In the genomic region with DNA sequence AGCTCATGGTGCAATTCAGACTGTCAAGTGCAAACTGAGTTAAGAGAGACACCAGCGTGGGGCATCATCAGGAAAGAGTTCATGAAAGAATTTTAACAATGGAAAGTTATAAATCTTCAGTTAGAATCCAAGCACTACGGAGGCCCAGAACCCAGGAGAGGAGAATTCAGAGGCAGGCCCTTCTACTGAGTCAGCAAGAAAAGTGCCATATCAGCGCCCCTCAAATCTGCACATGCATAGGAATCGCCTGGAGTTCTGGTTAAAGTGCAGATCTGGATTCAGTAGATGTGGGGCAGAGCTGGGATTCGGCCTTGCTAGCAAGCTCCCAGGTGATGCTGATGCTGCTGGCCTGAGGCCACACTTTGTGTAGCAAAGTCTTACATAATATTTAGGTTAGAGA, we compare ENCODE assay signal across 3 cellular contexts.
TF ChIP-seq lines count a peak whose summit lies in the region.

No MANE protein-coding gene starts in this region.

TF ChIP-seq in SK-N-SH treated with all-trans-retinoic acid at 6 μM for 48 hours, 23 proteins besides CTCF, POLR2A, EP300 and RAD21 (continued from another document):
- no peak for TF ChIP-seq GLIS3 (CRISPR knock-in tag; IDR thresholded peaks at IDR 0.05)
TF ChIP-seq in SK-N-SH treated with all-trans-retinoic acid at 6 μM for 48 hours: peak in this region for 0.

TF ChIP-seq in SK-N-SH, 30 proteins besides CTCF, POLR2A, EP300 and RAD21 (continued from another document):
- no peak for TF ChIP-seq FOSL2 (IDR thresholded peaks at IDR 0.05; ENCODE audit: borderline replicate concordance, low read depth)
- TF ChIP-seq, protein P1, sequence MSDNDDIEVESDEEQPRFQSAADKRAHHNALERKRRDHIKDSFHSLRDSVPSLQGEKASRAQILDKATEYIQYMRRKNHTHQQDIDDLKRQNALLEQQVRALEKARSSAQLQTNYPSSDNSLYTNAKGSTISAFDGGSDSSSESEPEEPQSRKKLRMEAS (IDR thresholded peaks at IDR 0.05; ENCODE audit: low read depth) = no peak
TF ChIP-seq in SK-N-SH: peak in this region for 0.

TF ChIP-seq in A549, 52 proteins besides CTCF, POLR2A, EP300 and RAD21 (continued from another document):
- TF ChIP-seq, protein P2, sequence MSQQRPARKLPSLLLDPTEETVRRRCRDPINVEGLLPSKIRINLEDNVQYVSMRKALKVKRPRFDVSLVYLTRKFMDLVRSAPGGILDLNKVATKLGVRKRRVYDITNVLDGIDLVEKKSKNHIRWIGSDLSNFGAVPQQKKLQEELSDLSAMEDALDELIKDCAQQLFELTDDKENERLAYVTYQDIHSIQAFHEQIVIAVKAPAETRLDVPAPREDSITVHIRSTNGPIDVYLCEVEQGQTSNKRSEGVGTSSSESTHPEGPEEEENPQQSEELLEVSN (IDR thresholded peaks at IDR 0.05; ENCODE audit: borderline replicate concordance, low read depth) = no peak
TF ChIP-seq in A549: peak in this region for 1.
